In the genomic region with DNA sequence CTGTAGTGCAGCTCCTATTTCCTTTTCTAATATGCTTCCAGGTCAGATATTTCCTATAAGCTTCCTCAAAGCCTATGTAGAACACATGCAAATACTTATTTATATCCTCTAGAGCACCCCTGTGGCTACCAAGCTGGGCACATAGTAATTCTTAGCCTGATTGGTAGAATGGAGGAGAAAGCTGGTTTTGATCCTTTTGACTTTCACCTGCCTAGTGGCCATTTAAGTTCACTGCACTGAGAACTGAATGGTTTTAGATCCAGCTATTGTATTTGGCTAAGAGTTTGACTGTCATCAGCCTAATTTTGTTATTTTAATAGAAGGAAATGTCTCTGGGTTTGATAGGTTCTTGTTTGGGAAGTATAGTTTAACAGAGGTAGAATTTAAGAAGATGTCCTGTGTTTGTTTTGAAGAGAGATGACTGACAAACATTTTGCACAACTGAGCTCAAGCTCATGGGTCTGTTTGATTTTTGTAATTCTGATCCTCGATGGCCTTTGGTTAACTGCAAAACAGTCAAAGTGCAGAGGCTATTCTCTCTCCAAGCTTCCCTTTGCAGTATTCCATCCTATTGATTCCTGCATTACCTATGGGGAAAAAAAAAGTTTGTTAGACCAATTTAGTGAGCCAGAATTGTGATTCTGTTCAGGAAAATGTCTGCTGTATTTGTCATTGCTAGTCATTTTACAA, we compare ENCODE assay signal across 9 cellular contexts.
A peak's percentile ranks its signal among the peaks of the same experiment; 100 is the strongest.
DNase-seq lines count a peak whose midpoint lies in the region; ATAC-seq and TF ChIP-seq lines count a peak whose summit lies in the region.
"Had no signal": no experiment of that assay in that cellular context is flagged by ENCODE, and none has a peak within 500 bp of the region (broad histone marks: within the 10 kb centered on the region; RNA-seq: fewer than 3 reads in every experiment).

No MANE protein-coding gene starts in this region.

- H3K4me3 ChIP-seq in LNCaP clone FGC (ENCODE audit: low read depth, low read length) = no peak overlapping the region
- H3K4me3 ChIP-seq: psoas muscle had no signal

- CTCF ChIA-PET in activated CD4-positive, alpha-beta memory T cell treated with anti-CD3 and anti-CD28 coated beads for 36 hours (lab: Charles Lee) = interaction anchor here (1.1 to 3.8 kb wide), 4 partner anchors 10 to 835 kb away, joined by 4 to 32 read pairs (median 8); no protein-coding TSS in a partner anchor

- ATAC-seq in GM18858 (IDR thresholded peaks at IDR 0.05; ENCODE audit: unreplicated experiment) (peak; percentile 42), HG02870 (IDR thresholded peaks at IDR 0.05; ENCODE audit: unreplicated experiment) (no peak)
- ATAC-seq: psoas muscle had no signal

- H3K4me3 Mint-ChIP-seq in activated CD4-positive, alpha-beta memory T cell treated with anti-CD3 and anti-CD28 coated beads for 36 hours = no peak overlapping the region

- DNase-seq in LNCaP clone FGC (ENCODE audit: low read depth) (no peak), dermis blood vessel endothelial cell (peak; percentile 18), NCI-H524 treated with DMSO at 0.1 percent for 48 hours (lab: John Stamatoyannopoulos, UW) (no peak), NCI-H2107 (lab: John Stamatoyannopoulos, UW) (no peak)
- no peak for DNase-seq in activated CD4-positive, alpha-beta memory T cell treated with anti-CD3 and anti-CD28 coated beads for 36 hours
- DNase-seq: psoas muscle had no signal

- H3K36me3 Mint-ChIP-seq in activated CD4-positive, alpha-beta memory T cell treated with anti-CD3 and anti-CD28 coated beads for 36 hours = no peaks in the 10 kb centered on the region

- POLR2A ChIA-PET in activated CD4-positive, alpha-beta memory T cell treated with anti-CD3 and anti-CD28 coated beads for 36 hours (lab: Charles Lee) = no interaction called here

- no peak overlapping the region for H3K27ac ChIP-seq in 22Rv1
- H3K27ac ChIP-seq: psoas muscle had no signal

- intact Hi-C loops in activated CD4-positive, alpha-beta memory T cell treated with anti-CD3 and anti-CD28 coated beads for 36 hours (cut with micrococcal nuclease) = no loop called here

- H3K9me3 Mint-ChIP-seq in activated CD4-positive, alpha-beta memory T cell treated with anti-CD3 and anti-CD28 coated beads for 36 hours = no peaks in the 10 kb centered on the region

- H3K4me1 Mint-ChIP-seq in activated CD4-positive, alpha-beta memory T cell treated with anti-CD3 and anti-CD28 coated beads for 36 hours (ENCODE audit: low read depth) = peaks cover 4% of the 10 kb centered on the region

- no peak overlapping the region for H3K27ac Mint-ChIP-seq in activated CD4-positive, alpha-beta memory T cell treated with anti-CD3 and anti-CD28 coated beads for 36 hours

- peaks cover 4% of the 10 kb centered on the region for H3K27me3 Mint-ChIP-seq in activated CD4-positive, alpha-beta memory T cell treated with anti-CD3 and anti-CD28 coated beads for 36 hours

- peak; percentile 24 for TF ChIP-seq CTCF in 22Rv1 (IDR thresholded peaks at IDR 0.05)
- TF ChIP-seq CTCF in LNCaP clone FGC (IDR thresholded peaks at IDR 0.05; ENCODE audit: control insufficient read depth, extremely low read depth, insufficient read depth) = 0 out of 2 replicates have a peak, but pooled peaks have one; percentile 17
